Comparison of ENCODE assay signal across 8 cellular contexts in genomic region chr6:158703840-158704822, GRCh38. TPM values are rescaled to one million over a fixed set of nuclear protein-coding genes. Genes with fewer than 3 reads are reported as not detected.
DNase-seq lines count a peak whose midpoint lies in the region; ATAC-seq, FAIRE-seq and TF ChIP-seq lines count a peak whose summit lies in the region.

No MANE protein-coding gene starts in this region.

- POLR2A ChIA-PET in A549 (lab: Yijun Ruan, JAX) = no interaction called here

- H3K27ac ChIP-seq in A549 = peak overlapping the region; percentile 86 to 89

- FAIRE-seq in A549 (lab: Jason Lieb, UNC) (no peak), colon (lab: Jason Lieb, UNC) (peak; percentile 47)

- peak; percentile 86 to 95 for ATAC-seq in A549
- ATAC-seq in GM18508 (IDR thresholded peaks at IDR 0.05; ENCODE audit: insufficient read depth, unreplicated experiment) = peak; percentile 81
- ATAC-seq in HG03025 (IDR thresholded peaks at IDR 0.05; ENCODE audit: low FRiP score, unreplicated experiment) = peak; percentile 90

- peaks cover 36% of the 10 kb centered on the region for H3K4me1 ChIP-seq in A549

- peak overlapping the region; percentile 43 for H3K4me3 ChIP-seq in A549

- peak; percentile 83 to 94 for TF ChIP-seq RAD21 in A549 (conservative IDR thresholded peaks at IDR 0.05 in 1 of 2, IDR thresholded peaks at IDR 0.05 in 1 of 2)

- DNase-seq in A549 (ENCODE audit: low read depth in 1 of 2, low spot score in 1 of 2) = peak; percentile 65 to 75
- peak; percentile 87 for DNase-seq in NCI-H2171 treated with DMSO at 0.1 percent for 48 hours (lab: John Stamatoyannopoulos, UW)
- DNase-seq in activated CD4-positive, alpha-beta T cell treated with anti-CD3 and anti-CD28 coated beads for 24 hours (ENCODE audit: low read depth in 2 of 2) = peak; percentile 63 to 68
- peak; percentile 89 for DNase-seq in left kidney (ENCODE audit: low read depth, low spot score)
- peak; percentile 82 to 83 for DNase-seq in stimulated activated CD4-positive, alpha-beta T cell treated with anti-CD3 and anti-CD28 coated beads, Interleukin-2, amount 100 ng/mL, for 24 hours

- WGBS in A549 (ENCODE audit: missing lambda C conversion rate) = 15% methylated on average over 28 of the region's 42 CpGs

- TF ChIP-seq POLR2A in A549 (IDR thresholded peaks at IDR 0.05; ENCODE audit: low read length) = no peak

- CTCF ChIA-PET in A549 (lab: Yijun Ruan, JAX) = interaction anchor here (0.6 to 6.3 kb wide), 27 partner anchors 13 to 430 kb away, joined by 3 to 74 read pairs (median 5); no protein-coding TSS in a partner anchor

- peak; percentile 83 for TF ChIP-seq CTCF in A549 (IDR thresholded peaks at IDR 0.05)

- no peak for TF ChIP-seq EP300 in A549 (IDR thresholded peaks at IDR 0.05)

- H3K9me3 ChIP-seq in A549 = no peaks in the 10 kb centered on the region

- peak overlapping the region; percentile 96 for H3K4me2 ChIP-seq in A549

TF ChIP-seq in A549, 52 proteins besides CTCF, POLR2A, EP300 and RAD21:
- TF ChIP-seq HEYL (CRISPR knock-in tag; IDR thresholded peaks at IDR 0.05) = no peak
- TF ChIP-seq HOXA7 (CRISPR knock-in tag; IDR thresholded peaks at IDR 0.05) = no peak
- TF ChIP-seq, protein P1, sequence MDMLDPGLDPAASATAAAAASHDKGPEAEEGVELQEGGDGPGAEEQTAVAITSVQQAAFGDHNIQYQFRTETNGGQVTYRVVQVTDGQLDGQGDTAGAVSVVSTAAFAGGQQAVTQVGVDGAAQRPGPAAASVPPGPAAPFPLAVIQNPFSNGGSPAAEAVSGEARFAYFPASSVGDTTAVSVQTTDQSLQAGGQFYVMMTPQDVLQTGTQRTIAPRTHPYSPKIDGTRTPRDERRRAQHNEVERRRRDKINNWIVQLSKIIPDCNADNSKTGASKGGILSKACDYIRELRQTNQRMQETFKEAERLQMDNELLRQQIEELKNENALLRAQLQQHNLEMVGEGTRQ (IDR thresholded peaks at IDR 0.05) = peak; percentile 38; the same call in 1 of the 2 replicates
- TF ChIP-seq TP53 (CRISPR knock-in tag; IDR thresholded peaks at IDR 0.05) = 0 out of 2 replicates have a peak, but pooled peaks have one; percentile 35
- peak; percentile 94 for TF ChIP-seq SMC3 (IDR thresholded peaks at IDR 0.05)
- 0 out of 2 replicates have a peak, but pooled peaks have one; percentile 53 for TF ChIP-seq E2F6 (IDR thresholded peaks at IDR 0.05; ENCODE audit: borderline replicate concordance, low read depth)
- peak; percentile 64 for TF ChIP-seq MAX (IDR thresholded peaks at IDR 0.05)

RNA-seq across cellular contexts. Expression of gene SYTL3, which starts 54.3 kb away (rescaled TPM):
- 0.63 and 1.1 TPM in 2 replicates for polyA plus RNA-seq in A549 (2011; rRNA removed)
- polyA plus RNA-seq in A549 (2012; cell fraction: cytosol; rRNA removed) = 0.49 TPM in 2 replicates
- polyA plus RNA-seq in A549 (2012; cell fraction: nucleus; rRNA removed) = 0.31 and 0.50 TPM in 2 replicates
- 0.89 to 1.0 TPM (median 0.92 TPM) in 3 replicates for polyA plus RNA-seq in A549 (2017; fragmentation: RNase III; extraction: RNeasy Plus Mini Kit Qiagen cat#74134 plus additional on column Dnase treatment)
- 0.66 and 0.68 TPM in 2 replicates for polyA minus RNA-seq in A549 (2011; rRNA and poly(A)+ RNA removed)

RNA-seq across cellular contexts. Expression of gene DYNLT1, which starts 59.6 kb away (rescaled TPM):
- polyA plus RNA-seq in A549 (2011; rRNA removed) = 174 and 232 TPM in 2 replicates
- 101 and 110 TPM in 2 replicates for polyA plus RNA-seq in A549 (2012; cell fraction: cytosol; rRNA removed)
- polyA plus RNA-seq in A549 (2012; cell fraction: nucleus; rRNA removed) = 33.4 and 56.6 TPM in 2 replicates
- polyA plus RNA-seq in A549 (2017; fragmentation: RNase III; extraction: RNeasy Plus Mini Kit Qiagen cat#74134 plus additional on column Dnase treatment) = 130 to 136 TPM (median 133 TPM) in 3 replicates
- 51.4 and 52.3 TPM in 2 replicates for polyA minus RNA-seq in A549 (2011; rRNA and poly(A)+ RNA removed)

Comparison
In these comparisons a context has a peak if more than half of its experiments do, and no peak if none do; other contexts are left out.
1. Peak in every context shown above with its lines: DNase-seq, ATAC-seq, H3K4me3 ChIP-seq and H3K27ac ChIP-seq.